17 cellular contexts compared by ENCODE assay signal in genomic region chrX:10243056-10243455, GRCh38.
DNase-seq lines count a peak whose midpoint lies in the region; ATAC-seq lines count a peak whose summit lies in the region.
"Had no signal": no experiment of that assay in that cellular context is flagged by ENCODE, and none has a peak within 500 bp of the region (broad histone marks: within the 10 kb centered on the region; RNA-seq: fewer than 3 reads in every experiment).

No MANE protein-coding gene starts in this region.

- H3K27me3 Mint-ChIP-seq in activated naive CD8-positive, alpha-beta T cell treated with anti-CD3 and anti-CD28 coated beads, Interleukin-2, amount 50 U/mL, for 24 hours: no peaks in the 10 kb centered on the region

- in situ Hi-C loops in G401 (cut with HindIII; ENCODE audit: low sequenced_read_pairs): no loop called here

- no peak overlapping the region for H3K27ac Mint-ChIP-seq in activated naive CD8-positive, alpha-beta T cell treated with anti-CD3 and anti-CD28 coated beads, Interleukin-2, amount 50 U/mL, for 24 hours
- H3K27ac Mint-ChIP-seq: CD8-positive, alpha-beta memory T cell; IgD-negative memory B cell had no signal

- DNase-seq in NCI-H1417 (lab: John Stamatoyannopoulos, UW) (peak in 2 of 3 experiments; percentile 9 to 48), NCI-H1417 treated with DMSO at 0.1 percent for 48 hours (lab: John Stamatoyannopoulos, UW) (no peak), COR-L47 (lab: John Stamatoyannopoulos, UW) (peak; percentile 22), NCI-H748 (lab: John Stamatoyannopoulos, UW; ENCODE audit: unreplicated experiment) (peak; percentile 71), dermis microvascular lymphatic vessel endothelial cell (ENCODE audit: low read depth in 2 of 2) (peak; percentile 10 to 45), G401 (ENCODE audit: low spot score) (no peak)
- no peak for DNase-seq in activated naive CD8-positive, alpha-beta T cell treated with anti-CD3 and anti-CD28 coated beads, Interleukin-2, amount 50 U/mL, for 24 hours
- DNase-seq: CD8-positive, alpha-beta memory T cell; GM23248; HCEC 1CT; Kasumi-1; NCI-H146; NCI-H2081; NCI-H446; SHP77 treated with DMSO at 0.1 percent for 48 hours had no signal

- no peaks in the 10 kb centered on the region for H3K4me1 Mint-ChIP-seq in activated naive CD8-positive, alpha-beta T cell treated with anti-CD3 and anti-CD28 coated beads, Interleukin-2, amount 50 U/mL, for 24 hours
- H3K4me1 Mint-ChIP-seq: CD8-positive, alpha-beta memory T cell had no signal

- H3K4me3 Mint-ChIP-seq in activated naive CD8-positive, alpha-beta T cell treated with anti-CD3 and anti-CD28 coated beads, Interleukin-2, amount 50 U/mL, for 24 hours: no peak overlapping the region
- H3K4me3 Mint-ChIP-seq: CD8-positive, alpha-beta memory T cell; IgD-negative memory B cell had no signal

- no peaks in the 10 kb centered on the region for H3K9me3 Mint-ChIP-seq in activated naive CD8-positive, alpha-beta T cell treated with anti-CD3 and anti-CD28 coated beads, Interleukin-2, amount 50 U/mL, for 24 hours
- H3K9me3 Mint-ChIP-seq: CD8-positive, alpha-beta memory T cell; IgD-negative memory B cell had no signal

- no peaks in the 10 kb centered on the region for H3K36me3 Mint-ChIP-seq in activated naive CD8-positive, alpha-beta T cell treated with anti-CD3 and anti-CD28 coated beads, Interleukin-2, amount 50 U/mL, for 24 hours (ENCODE audit: low read depth)
- H3K36me3 Mint-ChIP-seq: CD8-positive, alpha-beta memory T cell had no signal

- ATAC-seq in activated naive CD8-positive, alpha-beta T cell treated with anti-CD3 and anti-CD28 coated beads, Interleukin-2, amount 50 U/mL, for 24 hours: no peak
- ATAC-seq in GM19452 (IDR thresholded peaks at IDR 0.05; ENCODE audit: unreplicated experiment): no peak

Comparison
In these comparisons a context has a peak if more than half of its experiments do, and no peak if none do; other contexts are left out.
1. DNase-seq: peak in NCI-H1417 (2 of 3), COR-L47 (single experiment), NCI-H748 (single experiment) and dermis microvascular lymphatic vessel endothelial cell (2 of 2); none in NCI-H1417 treated with DMSO at 0.1 percent for 48 hours (single experiment), G401 (single experiment) and activated naive CD8-positive, alpha-beta T cell treated with anti-CD3 and anti-CD28 coated beads, Interleukin-2, amount 50 U/mL, for 24 hours (single experiment).